ENCODE assay signal across 17 cellular contexts in genomic region chr14:23523229-23524016, GRCh38. TPM values are rescaled to one million over a fixed set of nuclear protein-coding genes. Genes with fewer than 3 reads are reported as not detected.
DNase-seq lines count a peak whose midpoint lies in the region; ATAC-seq and TF ChIP-seq lines count a peak whose summit lies in the region.
"Had no signal": no experiment of that assay in that cellular context is flagged by ENCODE, and none has a peak within 500 bp of the region (broad histone marks: within the 10 kb centered on the region; RNA-seq: fewer than 3 reads in every experiment).

No MANE protein-coding gene starts in this region.

- 95% methylated on average over 7 to 16 of the region's 16 CpGs for WGBS in endodermal cell (ENCODE audit: insufficient coverage in 1 of 2, insufficient read length in 1 of 2), 2 experiments

- H3K4me3 ChIP-seq in endodermal cell (ENCODE audit: low read length) = no peak overlapping the region
- H3K4me3 ChIP-seq: A549, GM23338, K562 had no signal

- DNase-seq in DMS79 (lab: John Stamatoyannopoulos, UW) = peak; percentile 33
- DNase-seq in DMS79 treated with DMSO at 0.1 percent for 48 hours (lab: John Stamatoyannopoulos, UW) = peak; percentile 34
- DNase-seq in NCI-H69 (lab: John Stamatoyannopoulos, UW) = peak; percentile 20
- DNase-seq in endodermal cell = no peak
- no peak for DNase-seq in NCI-H2171 (lab: John Stamatoyannopoulos, UW)
- no peak for DNase-seq in activated gamma-delta T cell (lab: John Stamatoyannopoulos, UW)
- no peak for DNase-seq in GF-D8 (lab: John Stamatoyannopoulos, UW)
- DNase-seq: BE2C; CD4-positive, alpha-beta memory T cell; DND-41; H7 had no signal

- no peaks in the 10 kb centered on the region for H3K9me3 ChIP-seq in endodermal cell (ENCODE audit: control insufficient read depth, low read length)
- H3K9me3 ChIP-seq: A549, BE2C had no signal

- ATAC-seq in GM19455 (IDR thresholded peaks at IDR 0.05; ENCODE audit: unreplicated experiment) = no peak
- ATAC-seq: A549, GM23338, K562 had no signal

- no peaks in the 10 kb centered on the region for H3K4me1 ChIP-seq in endodermal cell (ENCODE audit: control insufficient read depth, insufficient read depth, low read length)
- H3K4me1 ChIP-seq: A549, BE2C had no signal

- TF ChIP-seq CTCF in endodermal cell (conservative IDR thresholded peaks at IDR 0.05) = no peak

- H3K36me3 ChIP-seq in endodermal cell (ENCODE audit: control insufficient read depth, insufficient read depth, low read length) = peaks cover 10% of the 10 kb centered on the region
- H3K36me3 ChIP-seq: BE2C had no signal

- no peak overlapping the region for H3K27ac ChIP-seq in endodermal cell (ENCODE audit: low read depth, low read length)
- H3K27ac ChIP-seq: A549, C4-2B had no signal

- H3K36me3 Mint-ChIP-seq in endodermal cell (ENCODE audit: low read depth) = peaks cover 27% of the 10 kb centered on the region
- H3K36me3 Mint-ChIP-seq: CD4-positive, alpha-beta memory T cell had no signal

- H3K4me3 Mint-ChIP-seq in endodermal cell = no peak overlapping the region
- H3K4me3 Mint-ChIP-seq: CD4-positive, alpha-beta memory T cell; GM23338 had no signal

- H3K4me1 Mint-ChIP-seq in endodermal cell = peaks cover 11% of the 10 kb centered on the region
- H3K4me1 Mint-ChIP-seq: CD4-positive, alpha-beta memory T cell had no signal

- no peak overlapping the region for H3K9ac ChIP-seq in endodermal cell (ENCODE audit: extremely low read depth, low read length, poor library complexity, severe bottlenecking)

- H3K27me3 Mint-ChIP-seq in endodermal cell (ENCODE audit: insufficient read depth) = peaks cover 2% of the 10 kb centered on the region
- H3K27me3 Mint-ChIP-seq: CD4-positive, alpha-beta memory T cell had no signal

- no peaks in the 10 kb centered on the region for H3K9me3 Mint-ChIP-seq in endodermal cell
- H3K9me3 Mint-ChIP-seq: CD4-positive, alpha-beta memory T cell; GM23338 had no signal

- H3K27ac Mint-ChIP-seq in endodermal cell = peak overlapping the region; percentile 35
- H3K27ac Mint-ChIP-seq: CD4-positive, alpha-beta memory T cell; GM23338 had no signal

- no peaks in the 10 kb centered on the region for H3K27me3 ChIP-seq in endodermal cell (ENCODE audit: control insufficient read depth, insufficient read depth, low read length, poor library complexity, severe bottlenecking)
- H3K27me3 ChIP-seq: BE2C had no signal

RNA-seq across cellular contexts. Expression of gene ZFHX2, which starts 28.1 kb away (rescaled TPM):
- total RNA-seq in endodermal cell = 10 to 100 TPM; 12.8 to 15.4 TPM
- 15.2 TPM for polyA plus RNA-seq in endodermal cell (2013, experiment 1 of 2)
- 13.2 TPM for polyA plus RNA-seq in endodermal cell (2013, experiment 2 of 2)
- polyA plus RNA-seq: CD4-positive, alpha-beta memory T cell had no signal

RNA-seq across cellular contexts. Expression of gene THTPA, which starts 32.6 kb away (rescaled TPM):
- 10 to 100 TPM; 13.0 to 17.0 TPM for total RNA-seq in endodermal cell
- polyA plus RNA-seq in endodermal cell (2013, experiment 1 of 2) = 17.3 TPM
- 15.7 TPM for polyA plus RNA-seq in endodermal cell (2013, experiment 2 of 2)

RNA-seq across cellular contexts. Expression of gene AP1G2, which starts 44.2 kb away (rescaled TPM):
- total RNA-seq in endodermal cell = 100 to 1,000 TPM; 203 to 209 TPM
- 85.8 TPM for polyA plus RNA-seq in endodermal cell (2013, experiment 1 of 2)
- polyA plus RNA-seq in endodermal cell (2013, experiment 2 of 2) = 69.8 TPM

RNA-seq across cellular contexts. Expression of gene NGDN, which starts 53.9 kb away (rescaled TPM):
- total RNA-seq in endodermal cell = 10 to 100 TPM; 43.2 to 45.3 TPM
- 59.9 TPM for polyA plus RNA-seq in endodermal cell (2013, experiment 1 of 2)
- 47.9 TPM for polyA plus RNA-seq in endodermal cell (2013, experiment 2 of 2)

RNA-seq across cellular contexts. Expression of gene JPH4, which starts 55.2 kb away (rescaled TPM):
- total RNA-seq in endodermal cell = under 1 TPM; 0.18 to 0.91 TPM
- polyA plus RNA-seq in endodermal cell (2013, experiment 1 of 2) = 13.1 TPM
- 12.8 TPM for polyA plus RNA-seq in endodermal cell (2013, experiment 2 of 2)
- total RNA-seq: CD4-positive, alpha-beta memory T cell had no signal
- polyA plus RNA-seq: AG04450 had no signal

Comparison
In these comparisons a context has a peak if more than half of its experiments do, and no peak if none do; other contexts are left out.
1. DNase-seq: peak in DMS79 (single experiment), DMS79 treated with DMSO at 0.1 percent for 48 hours (single experiment) and NCI-H69 (single experiment); none in endodermal cell (single experiment), NCI-H2171 (single experiment), activated gamma-delta T cell (single experiment) and GF-D8 (single experiment).